ENCODE assay signal across 37 cellular contexts in the genomic region with DNA sequence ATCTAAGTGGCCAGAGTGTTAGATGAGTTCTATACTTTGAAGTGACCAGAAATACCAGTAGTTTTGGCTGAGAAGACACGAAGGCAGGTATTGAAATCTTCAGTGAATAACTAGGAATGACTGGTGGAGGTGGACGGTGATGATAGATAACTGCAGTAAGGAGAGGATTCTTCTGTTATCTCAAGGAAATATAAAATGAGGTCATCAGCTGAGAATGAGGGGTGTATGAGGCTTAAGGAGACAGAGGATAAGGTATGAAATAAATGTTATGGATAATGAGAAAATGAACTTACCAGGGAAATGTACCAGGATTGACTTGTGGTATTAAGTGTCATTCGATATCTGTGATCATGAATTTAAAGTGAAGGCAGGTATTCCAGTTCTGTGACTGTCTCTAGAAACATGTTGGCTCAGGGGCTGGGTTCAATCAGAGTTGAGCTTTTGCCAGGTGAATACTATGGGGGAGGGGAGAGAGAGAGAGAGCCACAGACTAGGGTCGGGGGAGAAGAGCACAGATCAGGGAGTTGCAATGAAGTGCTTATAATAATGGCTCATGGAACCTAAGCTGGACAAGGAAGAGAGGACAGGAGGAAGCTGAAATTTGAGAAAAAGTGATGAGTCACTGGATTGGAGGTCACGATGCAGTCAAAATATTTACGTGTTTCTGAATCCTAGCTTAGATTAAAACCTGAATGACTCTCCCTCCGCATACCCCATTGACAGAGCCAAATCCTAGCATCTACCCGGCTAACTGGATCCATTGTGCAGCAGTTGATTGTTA. TPM values are rescaled to one million over a fixed set of nuclear protein-coding genes. Genes with fewer than 3 reads are reported as not detected.
DNase-seq lines count a peak whose midpoint lies in the region; ATAC-seq, FAIRE-seq and TF ChIP-seq lines count a peak whose summit lies in the region.
"Had no signal": no experiment of that assay in that cellular context is flagged by ENCODE, and none has a peak within 500 bp of the region (broad histone marks: within the 10 kb centered on the region; RNA-seq: fewer than 3 reads in every experiment).

No MANE protein-coding gene starts in this region.

- H3K27ac ChIP-seq in IMR-90 (ENCODE audit: insufficient read depth, low read length), result no peak overlapping the region
- no peak overlapping the region for H3K27ac ChIP-seq in astrocyte (ENCODE audit: low read depth, low read length)
- no peak overlapping the region for H3K27ac ChIP-seq in mesenchymal stem cell (ENCODE audit: low read length, poor library complexity, severe bottlenecking)
- H3K27ac ChIP-seq in esophagus squamous epithelium, result no peak overlapping the region
- H3K27ac ChIP-seq: 22Rv1, dorsolateral prefrontal cortex, gastroesophageal sphincter, HL-60, pancreas, skin epidermis had no signal

- H2AK9ac ChIP-seq in IMR-90 (replicated peaks; ENCODE audit: low read depth, low read length, poor library complexity), result no peak overlapping the region

- H3K4me1 ChIP-seq in IMR-90 (ENCODE audit: control insufficient read depth, insufficient read depth, low read length), result no peaks in the 10 kb centered on the region
- H3K4me1 ChIP-seq in astrocyte (ENCODE audit: insufficient read depth, low read length), result no peaks in the 10 kb centered on the region
- no peaks in the 10 kb centered on the region for H3K4me1 ChIP-seq in mesenchymal stem cell (ENCODE audit: control insufficient read depth, insufficient read depth, low read depth, low read length)
- no peaks in the 10 kb centered on the region for H3K4me1 ChIP-seq in mucosa of descending colon (ENCODE audit: low read depth)
- no peaks in the 10 kb centered on the region for H3K4me1 ChIP-seq in esophagus squamous epithelium
- H3K4me1 ChIP-seq: gastroesophageal sphincter had no signal

- H3K18ac ChIP-seq in IMR-90 (ENCODE audit: low read depth, low read length) (no peak overlapping the region), mesenchymal stem cell (ENCODE audit: low read depth in 1 of 2, low read length in 2 of 2) (no peak overlapping the region)

- no peak overlapping the region for H3K56ac ChIP-seq in IMR-90 (ENCODE audit: extremely low read depth, insufficient read depth, low read length)

- 61% methylated on average over 3 of the region's 8 CpGs; no CpG with 5 or more reads in 1 of the 2 experiments for WGBS in IMR-90 (ENCODE audit: extremely low coverage in 2 of 2, insufficient read length in 1 of 2), 2 experiments
- 65% methylated on average over 4 of the region's 8 CpGs for WGBS in mesenchymal stem cell
- 37 to 67% methylated on average over 8 of the region's 8 CpGs for WGBS in esophagus squamous epithelium, 2 donors

- H3K4me1 Mint-ChIP-seq in astrocyte (ENCODE audit: low read depth, unreplicated experiment), result no peaks in the 10 kb centered on the region
- H3K4me1 Mint-ChIP-seq: activated CD4-positive, alpha-beta T cell treated with anti-CD3 and anti-CD28 coated beads for 36 hours; brain; CD14-positive monocyte had no signal

- H2BK120ac ChIP-seq in IMR-90 (ENCODE audit: low read depth, low read length) (no peak overlapping the region), mesenchymal stem cell (ENCODE audit: low read depth, low read length) (no peak overlapping the region)

- H2AFZ ChIP-seq in IMR-90 (replicated peaks; ENCODE audit: low read length, poor library complexity), result no peak overlapping the region
- no peak overlapping the region for H2AFZ ChIP-seq in astrocyte (ENCODE audit: low read depth, low read length)
- H2AFZ ChIP-seq in mesenchymal stem cell (ENCODE audit: low read depth, low read length), result no peak overlapping the region

- TF ChIP-seq RAD21 in IMR-90 (IDR thresholded peaks at IDR 0.05; ENCODE audit: low read length), result no peak

- TF ChIP-seq CTCF in IMR-90 (conservative IDR thresholded peaks at IDR 0.05; ENCODE audit: low read depth, low read length), result no peak
- TF ChIP-seq CTCF in astrocyte (IDR thresholded peaks at IDR 0.05; ENCODE audit: insufficient read depth, low read depth, low read length), result no peak
- TF ChIP-seq CTCF in mucosa of descending colon (IDR thresholded peaks at IDR 0.05), result no peak
- no peak for TF ChIP-seq CTCF in esophagus squamous epithelium (IDR thresholded peaks at IDR 0.05)
- TF ChIP-seq CTCF in GM13977 (IDR thresholded peaks at IDR 0.05; ENCODE audit: extremely low read depth, insufficient read depth, missing control alignments), result no peak

- no peak overlapping the region for H3K27ac Mint-ChIP-seq in astrocyte (ENCODE audit: unreplicated experiment)
- H3K27ac Mint-ChIP-seq: activated CD4-positive, alpha-beta T cell treated with anti-CD3 and anti-CD28 coated beads for 36 hours; activated CD8-positive, alpha-beta T cell treated with anti-CD3 and anti-CD28 coated beads for 36 hours; activated naive CD4-positive, alpha-beta T cell treated with anti-CD3 and anti-CD28 coated beads for 36 hours; brain; CD14-positive monocyte had no signal

- H2BK5ac ChIP-seq in IMR-90 (ENCODE audit: low read depth, low read length, poor library complexity, severe bottlenecking) (no peak overlapping the region), mesenchymal stem cell (ENCODE audit: low read depth, low read length, poor library complexity, severe bottlenecking) (no peak overlapping the region)

- no peak overlapping the region for H3K9ac ChIP-seq in IMR-90 (ENCODE audit: low read depth, low read length)
- no peak overlapping the region for H3K9ac ChIP-seq in astrocyte (ENCODE audit: low read length)
- no peak overlapping the region for H3K9ac ChIP-seq in mesenchymal stem cell (ENCODE audit: low read length)

- in situ Hi-C loops in IMR-90 (cut with MboI; ENCODE audit: low sequenced_read_pairs), result no loop called here
- in situ Hi-C loops in GM13977 (cut with MboI; ENCODE audit: low pct_unique_long_range_greater_than_20kb, low sequenced_read_pairs, unreplicated experiment), result no loop called here

- no peaks in the 10 kb centered on the region for H3K9me3 ChIP-seq in IMR-90 (ENCODE audit: control insufficient read depth, insufficient read depth, low read length)
- H3K9me3 ChIP-seq in astrocyte (ENCODE audit: insufficient read depth, low read depth, low read length), result no peaks in the 10 kb centered on the region
- no peaks in the 10 kb centered on the region for H3K9me3 ChIP-seq in mesenchymal stem cell (ENCODE audit: control insufficient read depth, low read length)
- H3K9me3 ChIP-seq in mucosa of descending colon, result no peaks in the 10 kb centered on the region
- H3K9me3 ChIP-seq in esophagus squamous epithelium, result no peaks in the 10 kb centered on the region
- H3K9me3 ChIP-seq: gastroesophageal sphincter, pancreas had no signal

- H4K20me1 ChIP-seq in IMR-90 (ENCODE audit: insufficient read depth, low read length) (no peaks in the 10 kb centered on the region), astrocyte (ENCODE audit: insufficient read depth, low read length) (no peaks in the 10 kb centered on the region)

- H2BK12ac ChIP-seq in mesenchymal stem cell (ENCODE audit: low read length in 2 of 2), result no peak overlapping the region

- H3K23ac ChIP-seq in IMR-90 (ENCODE audit: low read depth, low read length) (no peak overlapping the region), mesenchymal stem cell (ENCODE audit: low read length in 2 of 2) (no peak overlapping the region)

- H2BK20ac ChIP-seq in IMR-90 (ENCODE audit: low read depth, low read length), result no peak overlapping the region

- H3K4ac ChIP-seq in IMR-90 (ENCODE audit: low read depth, low read length) (no peak overlapping the region), mesenchymal stem cell (ENCODE audit: low read depth in 1 of 2, low read length in 2 of 2) (no peak overlapping the region)

- CTCF ChIA-PET in IMR-90 (lab: Yijun Ruan, JAX), result no interaction called here

- no peaks in the 10 kb centered on the region for H3K9me3 Mint-ChIP-seq in astrocyte (ENCODE audit: unreplicated experiment)
- H3K9me3 Mint-ChIP-seq: activated CD8-positive, alpha-beta T cell treated with anti-CD3 and anti-CD28 coated beads for 36 hours; activated naive CD4-positive, alpha-beta T cell treated with anti-CD3 and anti-CD28 coated beads for 36 hours had no signal

- no peaks in the 10 kb centered on the region for H3K36me3 Mint-ChIP-seq in astrocyte (ENCODE audit: low read depth, unreplicated experiment)
- H3K36me3 Mint-ChIP-seq: brain, CD14-positive monocyte had no signal

- H4K8ac ChIP-seq in IMR-90 (ENCODE audit: low read depth in 2 of 2, low read length in 2 of 2), result no peak overlapping the region
- H4K8ac ChIP-seq in mesenchymal stem cell (ENCODE audit: low read length), result no peak overlapping the region

- H3K14ac ChIP-seq in IMR-90 (replicated peaks; ENCODE audit: low read depth, low read length) (no peak overlapping the region), mesenchymal stem cell (ENCODE audit: low read length in 2 of 2) (no peak overlapping the region)

- no peaks in the 10 kb centered on the region for H3K79me2 ChIP-seq in astrocyte (ENCODE audit: insufficient read depth, low read length)

- H2AK5ac ChIP-seq in IMR-90 (ENCODE audit: low read depth, low read length) (no peak overlapping the region), mesenchymal stem cell (ENCODE audit: low read length, severe bottlenecking) (no peak overlapping the region)

- dilution Hi-C loops in IMR-90 (cut with HindIII; ENCODE audit: low sequenced_read_pairs, unreplicated experiment), result no loop called here

- peak; percentile 8 for DNase-seq in NCI-H2196 treated with DMSO at 0.1 percent for 48 hours (lab: John Stamatoyannopoulos, UW; ENCODE audit: unreplicated experiment)
- no peak for DNase-seq in NCI-H2196 (lab: John Stamatoyannopoulos, UW; ENCODE audit: unreplicated experiment)
- peak; percentile 23 for DNase-seq in IMR-90
- no peak for DNase-seq in astrocyte (ENCODE audit: low read depth)
- peak; percentile 5 for DNase-seq in mesenchymal stem cell
- DNase-seq in mucosa of descending colon, result no peak
- DNase-seq in esophagus squamous epithelium (lab: John Stamatoyannopoulos, UW), result no peak
- DNase-seq in GM13977 (ENCODE audit: low spot score), result no peak
- DNase-seq: activated CD4-positive, alpha-beta T cell treated with anti-CD3 and anti-CD28 coated beads for 36 hours; activated CD8-positive, alpha-beta memory T cell treated with anti-CD3 and anti-CD28 coated beads, Interleukin-2, amount 50 U/mL, for 48 hours; activated CD8-positive, alpha-beta T cell treated with anti-CD3 and anti-CD28 coated beads for 36 hours; activated naive CD4-positive, alpha-beta T cell treated with anti-CD3 and anti-CD28 coated beads for 36 hours; Calu3; cerebellar nuclear complex; dorsolateral prefrontal cortex; GOT3; hippocampal formation; Kasumi-1; left cardiac atrium; mammary epithelial cell; NCI-H1417 treated with DMSO at 0.1 percent for 48 hours; NCI-H2081 treated with DMSO at 0.1 percent for 48 hours; NCI-H510A; pancreas; retina; SHP77 treated with DMSO at 0.1 percent for 48 hours; stimulated activated naive CD4-positive, alpha-beta T cell treated with Interleukin-2 at 50 U/mL for 16 hours; T-helper 9 cell had no signal

- no peaks in the 10 kb centered on the region for H3K27me3 Mint-ChIP-seq in astrocyte (ENCODE audit: low read depth, unreplicated experiment)
- H3K27me3 Mint-ChIP-seq: activated CD4-positive, alpha-beta T cell treated with anti-CD3 and anti-CD28 coated beads for 36 hours; activated CD8-positive, alpha-beta T cell treated with anti-CD3 and anti-CD28 coated beads for 36 hours; brain had no signal

- POLR2A ChIA-PET in IMR-90 (lab: Charles Lee; ENCODE audit: unreplicated experiment), result no interaction called here

- H3K36me3 ChIP-seq in IMR-90 (ENCODE audit: control insufficient read depth, insufficient read depth, low read length) (no peaks in the 10 kb centered on the region), astrocyte (ENCODE audit: insufficient read depth, low read length) (no peaks in the 10 kb centered on the region), mesenchymal stem cell (ENCODE audit: control insufficient read depth in 1 of 2, insufficient read depth in 2 of 2, low read depth in 1 of 2, low read length in 2 of 2) (no peaks in the 10 kb centered on the region), mucosa of descending colon (ENCODE audit: low read depth) (no peaks in the 10 kb centered on the region), esophagus squamous epithelium (no peaks in the 10 kb centered on the region)
- H3K36me3 ChIP-seq: gastroesophageal sphincter, pancreas had no signal

- H3K4me3 Mint-ChIP-seq in astrocyte (ENCODE audit: unreplicated experiment), result no peak overlapping the region
- H3K4me3 Mint-ChIP-seq: activated CD4-positive, alpha-beta T cell treated with anti-CD3 and anti-CD28 coated beads for 36 hours; activated CD8-positive, alpha-beta T cell treated with anti-CD3 and anti-CD28 coated beads for 36 hours; activated naive CD4-positive, alpha-beta T cell treated with anti-CD3 and anti-CD28 coated beads for 36 hours; brain; CD14-positive monocyte had no signal

- ATAC-seq in IMR-90 (ENCODE audit: low read depth) (peak; percentile 60), mucosa of descending colon (no peak)
- ATAC-seq: activated CD4-positive, alpha-beta T cell treated with anti-CD3 and anti-CD28 coated beads for 36 hours; activated CD8-positive, alpha-beta T cell treated with anti-CD3 and anti-CD28 coated beads for 36 hours; gastroesophageal sphincter; left cardiac atrium; pancreas had no signal

- H3K4me2 ChIP-seq in IMR-90 (ENCODE audit: low read depth, low read length) (peak overlapping the region; percentile 22; the same call in 1 of the 2 replicates), astrocyte (ENCODE audit: low read length) (no peak overlapping the region), mesenchymal stem cell (ENCODE audit: low read length, poor library complexity, severe bottlenecking) (no peak overlapping the region)

- H3K9me1 ChIP-seq in IMR-90 (ENCODE audit: insufficient read depth, low read length), result no peaks in the 10 kb centered on the region

- no peak overlapping the region for H4K5ac ChIP-seq in IMR-90 (ENCODE audit: low read depth, low read length)

- H2BK15ac ChIP-seq in IMR-90 (ENCODE audit: low read depth, low read length) (no peak overlapping the region), mesenchymal stem cell (ENCODE audit: low read depth, poor library complexity, severe bottlenecking) (no peak overlapping the region)

- H3K79me1 ChIP-seq in IMR-90 (ENCODE audit: low read depth in 1 of 2, low read length in 2 of 2) (no peaks in the 10 kb centered on the region), mesenchymal stem cell (replicated peaks; ENCODE audit: low read length, poor library complexity, severe bottlenecking) (no peaks in the 10 kb centered on the region)

- no peak for TF ChIP-seq POLR2A in IMR-90 (IDR thresholded peaks at IDR 0.05; ENCODE audit: low read depth, low read length)
- no peak for TF ChIP-seq POLR2A in esophagus squamous epithelium (IDR thresholded peaks at IDR 0.05)

- peak; percentile 86 for FAIRE-seq in astrocyte (lab: Jason Lieb, UNC)
- FAIRE-seq: endometrium, pancreas, RCC 7860 had no signal

- H3K27me3 ChIP-seq in IMR-90 (ENCODE audit: control insufficient read depth, insufficient read depth, low read length), result no peaks in the 10 kb centered on the region
- no peaks in the 10 kb centered on the region for H3K27me3 ChIP-seq in astrocyte (ENCODE audit: insufficient read depth, low read length)
- H3K27me3 ChIP-seq in mesenchymal stem cell (ENCODE audit: control insufficient read depth in 1 of 2, insufficient read depth in 1 of 2, low read length in 2 of 2), result peaks cover 0 to 4% of the 10 kb centered on the region in 2 experiments
- no peaks in the 10 kb centered on the region for H3K27me3 ChIP-seq in esophagus squamous epithelium
- H3K27me3 ChIP-seq: gastroesophageal sphincter, pancreas had no signal

- no TSS peak for BruUV-seq in IMR-90 (replicated peaks; lab: Mats Ljungman, UMichigan)

- intact Hi-C loops in IMR-90 (cut with micrococcal nuclease), result no loop called here
- intact Hi-C loops in mucosa of descending colon (cut with DNase I, micrococcal nuclease), result no loop called here
- intact Hi-C loops in esophagus squamous epithelium (cut with DNase I), result no loop called here

- H3K4me3 ChIP-seq in IMR-90 (ENCODE audit: insufficient read depth, low read depth, low read length) (no peak overlapping the region), astrocyte (ENCODE audit: insufficient read depth, low read depth, low read length) (no peak overlapping the region), mesenchymal stem cell (ENCODE audit: insufficient read depth in 1 of 2, low read depth in 1 of 2, low read length in 2 of 2) (no peak overlapping the region), mucosa of descending colon (no peak overlapping the region), esophagus squamous epithelium (no peak overlapping the region)
- H3K4me3 ChIP-seq: dorsolateral prefrontal cortex, gastroesophageal sphincter, pancreas, skin epidermis had no signal

- H4K91ac ChIP-seq in IMR-90 (ENCODE audit: insufficient read depth, low read depth, low read length), result no peak overlapping the region
- H4K91ac ChIP-seq in mesenchymal stem cell (ENCODE audit: low read length), result no peak overlapping the region

RNA-seq across cellular contexts. Expression of a gene that starts 37.5 kb away (rescaled TPM):
- total RNA-seq in IMR-90 (2012; rRNA removed), result not detected in 2 replicates
- not detected in 2 replicates for polyA plus RNA-seq in IMR-90 (2012; rRNA removed)
- polyA plus RNA-seq in IMR-90 (2012; cell fraction: cytosol; rRNA removed), result not detected in 2 replicates
- not detected in 2 replicates for polyA plus RNA-seq in IMR-90 (2012; cell fraction: nucleus; rRNA removed; ENCODE audit: low replicate concordance)
- not detected in 2 replicates for total RNA-seq in astrocyte
- polyA plus RNA-seq in mesenchymal stem cell (2013, experiment 1 of 2), result not detected
- not detected for polyA plus RNA-seq in mesenchymal stem cell (2013, experiment 2 of 2)
- not detected for total RNA-seq in mucosa of descending colon
- not detected for total RNA-seq in esophagus squamous epithelium
- total RNA-seq: activated CD4-positive, alpha-beta T cell treated with anti-CD3 and anti-CD28 coated beads for 36 hours; activated CD8-positive, alpha-beta T cell treated with anti-CD3 and anti-CD28 coated beads for 36 hours; activated naive CD4-positive, alpha-beta T cell treated with anti-CD3 and anti-CD28 coated beads for 36 hours; Calu3; fibroblast of lung; gastroesophageal sphincter; left cardiac atrium; mammary epithelial cell had no signal
- polyA plus RNA-seq: CD14-positive monocyte, fibroblast of lung, mammary epithelial cell had no signal

RNA-seq across cellular contexts. Expression of a gene that starts 47.2 kb away (rescaled TPM):
- 19.0 and 27.8 TPM in 2 replicates for total RNA-seq in IMR-90 (2012; rRNA removed)
- polyA plus RNA-seq in IMR-90 (2012; rRNA removed), result 4.9 and 6.8 TPM in 2 replicates
- 0.97 and 2.3 TPM in 2 replicates for polyA plus RNA-seq in IMR-90 (2012; cell fraction: cytosol; rRNA removed)
- 0.55 and 1.4 TPM in 2 replicates for polyA plus RNA-seq in IMR-90 (2012; cell fraction: nucleus; rRNA removed; ENCODE audit: low replicate concordance)
- 29.1 and 33.1 TPM in 2 replicates for total RNA-seq in astrocyte
- 28.2 TPM for polyA plus RNA-seq in mesenchymal stem cell (2013, experiment 1 of 2)
- polyA plus RNA-seq in mesenchymal stem cell (2013, experiment 2 of 2), result 28.7 TPM
- 10 to 100 TPM; 28.1 to 35.8 (median 29.2) TPM for total RNA-seq in mucosa of descending colon
- 10 to 100 TPM; 23.5 to 46.9 (median 41.9) TPM for total RNA-seq in esophagus squamous epithelium

Comparison
In these comparisons a context has a peak if more than half of its experiments do, and no peak if none do; other contexts are left out.
1. DNase-seq: peak in NCI-H2196 treated with DMSO at 0.1 percent for 48 hours (single experiment), IMR-90 (single experiment) and mesenchymal stem cell (single experiment); none in NCI-H2196 (single experiment), astrocyte (single experiment), mucosa of descending colon (0 of 3), esophagus squamous epithelium (single experiment) and GM13977 (single experiment).